In the genomic region with DNA sequence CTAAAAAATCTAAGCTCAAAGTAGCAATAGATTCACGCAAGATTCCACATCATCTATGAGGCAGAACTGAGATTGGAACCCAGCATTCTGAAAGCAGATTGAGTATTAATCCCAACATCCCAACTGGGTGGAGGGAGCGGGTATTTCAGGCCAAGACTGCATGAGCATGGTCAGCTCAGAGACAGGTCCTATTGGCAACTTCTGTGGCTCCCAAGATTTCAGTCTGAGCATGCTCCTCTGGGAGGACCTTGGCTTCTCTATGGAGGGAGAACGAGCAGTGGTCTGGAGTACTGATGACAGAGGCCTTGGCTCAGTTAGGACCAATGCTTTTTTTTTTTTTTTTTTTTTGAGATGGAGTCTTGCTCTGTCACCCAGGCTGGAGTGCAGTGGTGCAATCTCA, we compare ENCODE assay signal across 28 cellular contexts. TPM values are rescaled to one million over a fixed set of nuclear protein-coding genes. Genes with fewer than 3 reads are reported as not detected.
"Had no signal": no experiment of that assay in that cellular context is flagged by ENCODE, and none has a peak within 500 bp of the region (broad histone marks: within the 10 kb centered on the region; RNA-seq: fewer than 3 reads in every experiment).

No MANE protein-coding gene starts in this region.

- H2AFZ ChIP-seq: hepatocyte had no signal

- H3K4me3 ChIP-seq: body of pancreas, cardiac muscle cell, hepatocyte, mucosa of descending colon, sigmoid colon, thoracic aorta, upper lobe of left lung had no signal

- H3K4me1 ChIP-seq: foreskin keratinocyte had no signal

- FAIRE-seq: endometrium, TTC549 had no signal

- H3K4me1 Mint-ChIP-seq: immature natural killer cell had no signal

- DNase-seq: activated CD4-positive, CD25-positive, alpha-beta regulatory T cell treated with anti-CD3 and anti-CD28 coated beads, Interleukin-2, amount 50 U/mL, for 72 hours; activated gamma-delta T cell treated with Interleukin-2 at 50 U/mL for 16 hours; anterior cingulate cortex; body of pancreas; effector CD4-positive, alpha-beta T cell; erythroblast; foreskin keratinocyte; glutamatergic neuron; immature natural killer cell; kidney glomerular epithelial cell; mesendoderm; mucosa of descending colon; nephron progenitor cell; nucleus accumbens; sigmoid colon; stimulated activated CD4-positive, alpha-beta T cell treated with anti-CD3 and anti-CD28 coated beads, Interleukin-4, amount 100 ng/mL, for 24 hours; stimulated activated naive CD4-positive, alpha-beta T cell treated with Interleukin-2 at 50 U/mL for 16 hours; T-cell; upper lobe of left lung; WERI-Rb-1 had no signal

- H3K9me3 ChIP-seq: body of pancreas, mucosa of descending colon, sigmoid colon, thoracic aorta, upper lobe of left lung had no signal

- H3K27ac Mint-ChIP-seq: activated naive CD4-positive, alpha-beta T cell treated with anti-CD3 and anti-CD28 coated beads, Interleukin-2, amount 50 U/mL, for 24 hours; activated T-helper 1 cell treated with anti-CD3 and anti-CD28 coated beads, Interleukin-12 subunit alpha, Interleukin-12 subunit beta, Interleukin-2, Interleukin-4 antibody, amounts not matched to agents 30 ng/mL and 10 ng/mL and 1 ng/mL, durations not matched to agents 14 hours and 24 hours and 36 hours; dendritic cell treated with granulocyte-macrophage colony-stimulating factor and Interleukin-4, amounts not matched to agents 40 ng/mL and 50 ng/mL, for 4 days; immature natural killer cell; nephron progenitor cell; T-cell had no signal

- H3K27ac ChIP-seq: body of pancreas, cardiac muscle cell, foreskin keratinocyte, hepatocyte, sigmoid colon, thoracic aorta, upper lobe of left lung, WERI-Rb-1 had no signal

- H3K36me3 ChIP-seq: cardiac muscle cell, sigmoid colon, thoracic aorta, upper lobe of left lung, WERI-Rb-1 had no signal

- H3K4me2 ChIP-seq: hepatocyte had no signal

- ATAC-seq: body of pancreas, foreskin keratinocyte, mucosa of descending colon, T-cell had no signal

- H3K79me2 ChIP-seq: hepatocyte had no signal

- H3K9me3 Mint-ChIP-seq: activated naive CD4-positive, alpha-beta T cell treated with anti-CD3 and anti-CD28 coated beads, Interleukin-2, amount 50 U/mL, for 24 hours; activated T-helper 1 cell treated with anti-CD3 and anti-CD28 coated beads, Interleukin-12 subunit alpha, Interleukin-12 subunit beta, Interleukin-2, Interleukin-4 antibody, amounts not matched to agents 30 ng/mL and 10 ng/mL and 1 ng/mL, durations not matched to agents 14 hours and 24 hours and 36 hours; dendritic cell treated with granulocyte-macrophage colony-stimulating factor and Interleukin-4, amounts not matched to agents 40 ng/mL and 50 ng/mL, for 4 days; immature natural killer cell; T-cell had no signal

- H3K36me3 Mint-ChIP-seq: activated naive CD4-positive, alpha-beta T cell treated with anti-CD3 and anti-CD28 coated beads, Interleukin-2, amount 50 U/mL, for 24 hours; immature natural killer cell; T-cell had no signal

- H3K4me3 Mint-ChIP-seq: activated naive CD4-positive, alpha-beta T cell treated with anti-CD3 and anti-CD28 coated beads, Interleukin-2, amount 50 U/mL, for 24 hours; activated T-helper 1 cell treated with anti-CD3 and anti-CD28 coated beads, Interleukin-12 subunit alpha, Interleukin-12 subunit beta, Interleukin-2, Interleukin-4 antibody, amounts not matched to agents 30 ng/mL and 10 ng/mL and 1 ng/mL, durations not matched to agents 14 hours and 24 hours and 36 hours; dendritic cell treated with granulocyte-macrophage colony-stimulating factor and Interleukin-4, amounts not matched to agents 40 ng/mL and 50 ng/mL, for 4 days; immature natural killer cell; nephron progenitor cell; T-cell had no signal

RNA-seq across cellular contexts. Expression of a gene that starts 4.0 kb away (rescaled TPM):
- total RNA-seq: foreskin keratinocyte had no signal
- polyA plus RNA-seq: foreskin keratinocyte, immature natural killer cell had no signal
